22 cellular contexts compared by ENCODE assay signal in genomic region chr6:56734334-56734733, GRCh38.
"Had no signal": no experiment of that assay in that cellular context is flagged by ENCODE, and none has a peak within 500 bp of the region (broad histone marks: within the 10 kb centered on the region; RNA-seq: fewer than 3 reads in every experiment).

No MANE protein-coding gene starts in this region.

- H3K4me1 ChIP-seq: lower lobe of right lung had no signal

- H3K9me3 Mint-ChIP-seq: activated naive CD4-positive, alpha-beta T cell treated with anti-CD3 and anti-CD28 coated beads for 36 hours; activated naive CD8-positive, alpha-beta T cell treated with anti-CD3 and anti-CD28 coated beads, Interleukin-2, amount 50 U/mL, for 24 hours; activated T-helper 2 cell treated with anti-CD3 and anti-CD28 coated beads, Interferon-gamma antibody, Interleukin-2, Interleukin-4, amounts not matched to agents 10 μg/mL and 5 μg/mL and 100 μg/mL, durations not matched to agents 14 hours and 24 hours and 36 hours; effector memory CD8-positive, alpha-beta T cell; mesothelial cell of epicardium; nephron progenitor cell had no signal

- ATAC-seq: activated CD8-positive, alpha-beta memory T cell treated with anti-CD3 and anti-CD28 coated beads, Interleukin-2, amount 10 ng/mL, durations not matched to agents 7 days and 5 days; activated naive CD8-positive, alpha-beta T cell treated with anti-CD3 and anti-CD28 coated beads, Interleukin-2, amount 50 U/mL, for 24 hours; effector memory CD8-positive, alpha-beta T cell; left cardiac atrium; lower lobe of right lung had no signal

- DNase-seq: activated CD4-positive, alpha-beta T cell treated with anti-CD3 and anti-CD28 coated beads for 1 hour; activated CD4-positive, alpha-beta T cell treated with anti-CD3 and anti-CD28 coated beads, Interleukin-2, amount 50 U/mL, for 4 hours; activated CD8-positive, alpha-beta memory T cell treated with anti-CD3 and anti-CD28 coated beads, Interleukin-2, amount 10 ng/mL, durations not matched to agents 7 days and 5 days; activated naive CD4-positive, alpha-beta T cell treated with anti-CD3 and anti-CD28 coated beads for 36 hours; activated naive CD8-positive, alpha-beta T cell treated with anti-CD3 and anti-CD28 coated beads, Interleukin-2, amount 50 U/mL, for 24 hours; activated T-cell treated with anti-CD3 and anti-CD28 coated beads, Interleukin-2, amount 50 U/mL, for 1 hour; dermis blood vessel endothelial cell; effector memory CD8-positive, alpha-beta T cell; head of caudate nucleus; left cardiac atrium; lower lobe of right lung; nephron progenitor cell; ovary; stimulated activated CD4-positive, alpha-beta T cell treated with anti-CD3 and anti-CD28 coated beads, Interleukin-1b, Interleukin-23, amount 100 ng/mL, for 48 hours; stomach; T1000 had no signal

- H3K27ac ChIP-seq: ascending aorta, epithelial cell of prostate, lower lobe of right lung, ovary, stomach, thoracic aorta, VCaP had no signal

- H3K27me3 ChIP-seq: ascending aorta, ovary, stomach had no signal

- H3K36me3 ChIP-seq: ascending aorta, lower lobe of right lung, ovary, stomach, thoracic aorta had no signal

- H3K9me3 ChIP-seq: ascending aorta, lower lobe of right lung, ovary, stomach, thoracic aorta had no signal

- H3K36me3 Mint-ChIP-seq: activated CD8-positive, alpha-beta memory T cell treated with anti-CD3 and anti-CD28 coated beads, Interleukin-2, amount 10 ng/mL, durations not matched to agents 7 days and 5 days had no signal

- H3K4me3 ChIP-seq: ascending aorta, lower lobe of right lung, ovary, stomach, thoracic aorta had no signal

- H3K4me1 Mint-ChIP-seq: activated CD8-positive, alpha-beta memory T cell treated with anti-CD3 and anti-CD28 coated beads, Interleukin-2, amount 10 ng/mL, durations not matched to agents 7 days and 5 days; nephron progenitor cell had no signal

- H3K27me3 Mint-ChIP-seq: effector memory CD8-positive, alpha-beta T cell had no signal

- H3K27ac Mint-ChIP-seq: activated CD8-positive, alpha-beta memory T cell treated with anti-CD3 and anti-CD28 coated beads, Interleukin-2, amount 10 ng/mL, durations not matched to agents 7 days and 5 days; activated naive CD4-positive, alpha-beta T cell treated with anti-CD3 and anti-CD28 coated beads for 36 hours; activated naive CD8-positive, alpha-beta T cell treated with anti-CD3 and anti-CD28 coated beads, Interleukin-2, amount 50 U/mL, for 24 hours; activated T-helper 2 cell treated with anti-CD3 and anti-CD28 coated beads, Interferon-gamma antibody, Interleukin-2, Interleukin-4, amounts not matched to agents 10 μg/mL and 5 μg/mL and 100 μg/mL, durations not matched to agents 14 hours and 24 hours and 36 hours; effector memory CD8-positive, alpha-beta T cell; mesothelial cell of epicardium; nephron progenitor cell had no signal

- H3K4me3 Mint-ChIP-seq: activated CD8-positive, alpha-beta memory T cell treated with anti-CD3 and anti-CD28 coated beads, Interleukin-2, amount 10 ng/mL, durations not matched to agents 7 days and 5 days; activated naive CD4-positive, alpha-beta T cell treated with anti-CD3 and anti-CD28 coated beads for 36 hours; activated naive CD8-positive, alpha-beta T cell treated with anti-CD3 and anti-CD28 coated beads, Interleukin-2, amount 50 U/mL, for 24 hours; effector memory CD8-positive, alpha-beta T cell; mesothelial cell of epicardium; nephron progenitor cell had no signal
